Comparison of ENCODE assay signal across 3 cellular contexts in the genomic region with DNA sequence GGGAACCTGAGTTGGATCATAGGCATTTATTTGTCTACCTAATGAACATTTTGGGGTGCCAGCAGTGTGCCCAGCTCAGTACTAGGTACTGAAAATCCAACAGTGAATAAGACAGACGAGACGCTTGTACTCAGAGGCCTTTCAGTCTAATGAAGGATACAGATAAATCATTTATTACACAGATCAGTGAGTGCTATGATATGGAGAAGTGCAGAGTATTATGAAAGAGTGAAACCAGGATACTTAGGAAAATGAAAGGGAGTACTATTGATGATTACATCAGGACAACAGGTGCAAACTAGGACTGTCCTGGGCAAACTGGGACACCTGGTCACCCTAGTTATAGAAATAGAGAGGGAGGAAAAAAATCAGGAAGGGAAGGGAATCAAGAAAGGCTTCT.
"Had no signal": no experiment of that assay in that cellular context is flagged by ENCODE, and none has a peak within 500 bp of the region (broad histone marks: within the 10 kb centered on the region; RNA-seq: fewer than 3 reads in every experiment).

No MANE protein-coding gene starts in this region.

- H3K4me3 ChIP-seq: GM12878 had no signal

- ATAC-seq: GM12878 had no signal

- DNase-seq: GDM1, GF-D8 had no signal
